ENCODE assay signal across 10 cellular contexts in the genomic region with DNA sequence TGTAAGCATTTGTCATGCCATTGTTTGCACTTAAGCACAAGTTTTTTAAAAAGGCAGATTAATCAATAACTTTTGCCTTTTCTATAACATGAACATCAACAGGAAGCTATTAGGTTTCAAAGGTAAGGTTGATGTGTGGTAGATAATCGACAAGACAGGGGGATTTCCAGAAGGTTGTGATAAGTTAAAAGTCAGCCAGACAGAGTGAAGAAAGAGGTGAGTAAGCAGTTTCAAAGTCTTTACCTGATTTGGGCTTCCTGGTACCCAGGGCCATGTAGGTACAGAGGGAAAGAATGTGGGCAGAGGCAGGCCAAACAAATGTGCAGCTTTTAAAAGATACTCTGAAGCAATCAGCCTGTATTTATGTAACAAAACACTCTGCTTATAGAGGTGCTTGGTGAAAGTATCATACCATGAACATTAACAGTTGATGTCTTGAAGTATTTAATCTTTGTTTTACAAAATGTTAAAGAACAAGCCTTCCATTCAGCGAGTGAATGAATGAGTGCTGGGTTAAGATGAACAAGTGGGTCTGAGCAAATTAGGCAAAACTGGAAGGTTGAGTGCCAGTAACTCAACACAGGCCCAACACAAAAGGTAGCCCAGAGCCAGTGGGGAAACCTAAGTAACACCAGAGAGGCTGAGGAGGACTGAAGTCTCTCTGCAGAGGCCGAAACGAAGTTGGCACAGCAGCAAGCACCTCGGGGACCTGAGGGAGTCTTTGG.
DNase-seq lines count a peak whose midpoint lies in the region; ATAC-seq and TF ChIP-seq lines count a peak whose summit lies in the region.
"Had no signal": no experiment of that assay in that cellular context is flagged by ENCODE, and none has a peak within 500 bp of the region (broad histone marks: within the 10 kb centered on the region; RNA-seq: fewer than 3 reads in every experiment).

No MANE protein-coding gene starts in this region.

- H3K27ac ChIP-seq in testis = peak overlapping the region; percentile 55 to 58
- H3K27ac ChIP-seq: esophagus muscularis mucosa had no signal

- peaks cover 22% of the 10 kb centered on the region for H3K4me1 Mint-ChIP-seq in activated T-cell treated with anti-CD3 and anti-CD28 coated beads, Interleukin-2, amount 50 U/mL, for 72 hours (ENCODE audit: low read depth)
- H3K4me1 Mint-ChIP-seq in T-helper 1 cell treated with Interleukin-12 subunit alpha and Interleukin-12 subunit beta and Interleukin-4 antibody, amounts not matched to agents 30 μg/mL and 1 μg/mL, for 36 hours (ENCODE audit: low read depth) = peaks cover 13% of the 10 kb centered on the region

- H3K4me1 ChIP-seq in testis = peaks cover 30% of the 10 kb centered on the region

- no peak for DNase-seq in activated T-cell treated with anti-CD3 and anti-CD28 coated beads, Interleukin-2, amount 50 U/mL, for 72 hours
- DNase-seq in activated T-cell treated with anti-CD3 and anti-CD28 coated beads, Interleukin-2, amount 50 U/mL, for 48 hours = no peak
- DNase-seq in testis (no peak), NCI-H2171 (lab: John Stamatoyannopoulos, UW) (no peak), nucleus accumbens (lab: John Stamatoyannopoulos, UW) (no peak)

- H3K27ac Mint-ChIP-seq in activated T-cell treated with anti-CD3 and anti-CD28 coated beads, Interleukin-2, amount 50 U/mL, for 72 hours = peak overlapping the region; percentile 66
- H3K27ac Mint-ChIP-seq in T-helper 1 cell treated with Interleukin-12 subunit alpha and Interleukin-12 subunit beta and Interleukin-4 antibody, amounts not matched to agents 30 μg/mL and 1 μg/mL, for 36 hours = peak overlapping the region; percentile 11

- no peak overlapping the region for H3K4me3 ChIP-seq in testis
- H3K4me3 ChIP-seq: esophagus muscularis mucosa had no signal

- no peaks in the 10 kb centered on the region for H3K9me3 Mint-ChIP-seq in activated T-cell treated with anti-CD3 and anti-CD28 coated beads, Interleukin-2, amount 50 U/mL, for 72 hours
- H3K9me3 Mint-ChIP-seq in T-helper 1 cell treated with Interleukin-12 subunit alpha and Interleukin-12 subunit beta and Interleukin-4 antibody, amounts not matched to agents 30 μg/mL and 1 μg/mL, for 36 hours = no peaks in the 10 kb centered on the region

- H3K9me3 ChIP-seq in testis = no peaks in the 10 kb centered on the region
- H3K9me3 ChIP-seq: esophagus muscularis mucosa had no signal

- no peak for TF ChIP-seq CTCF in testis (IDR thresholded peaks at IDR 0.05)

- no peak for TF ChIP-seq POLR2A in testis (IDR thresholded peaks at IDR 0.05)

- peak overlapping the region in 1 of 2 donors; percentile 50 for H3K4me3 Mint-ChIP-seq in activated T-cell treated with anti-CD3 and anti-CD28 coated beads, Interleukin-2, amount 50 U/mL, for 72 hours
- peak overlapping the region; percentile 40 for H3K4me3 Mint-ChIP-seq in T-helper 1 cell treated with Interleukin-12 subunit alpha and Interleukin-12 subunit beta and Interleukin-4 antibody, amounts not matched to agents 30 μg/mL and 1 μg/mL, for 36 hours

- no peaks in the 10 kb centered on the region for H3K27me3 ChIP-seq in testis
- H3K27me3 ChIP-seq: esophagus muscularis mucosa had no signal

- 63 to 77% methylated on average over 5 of the region's 5 CpGs for WGBS in testis, 2 donors

- peak; percentile 55 to 70 for ATAC-seq in activated T-cell treated with anti-CD3 and anti-CD28 coated beads, Interleukin-2, amount 50 U/mL, for 72 hours (replicated peaks in 1 of 2)
- ATAC-seq in HG02970 (IDR thresholded peaks at IDR 0.05; ENCODE audit: low FRiP score, unreplicated experiment) = peak; percentile 98
- ATAC-seq in GM21723 (IDR thresholded peaks at IDR 0.05; ENCODE audit: unreplicated experiment) = no peak

- no peaks in the 10 kb centered on the region for H3K36me3 Mint-ChIP-seq in activated T-cell treated with anti-CD3 and anti-CD28 coated beads, Interleukin-2, amount 50 U/mL, for 72 hours (ENCODE audit: insufficient read depth in 2 of 2)
- H3K36me3 Mint-ChIP-seq in T-helper 1 cell treated with Interleukin-12 subunit alpha and Interleukin-12 subunit beta and Interleukin-4 antibody, amounts not matched to agents 30 μg/mL and 1 μg/mL, for 36 hours (ENCODE audit: low read depth) = no peaks in the 10 kb centered on the region
- H3K36me3 Mint-ChIP-seq: activated naive CD4-positive, alpha-beta T cell treated with anti-CD3 and anti-CD28 coated beads, Interleukin-2, amount 50 U/mL, for 72 hours had no signal

- H3K27me3 Mint-ChIP-seq in activated T-cell treated with anti-CD3 and anti-CD28 coated beads, Interleukin-2, amount 50 U/mL, for 72 hours (ENCODE audit: low read depth) = no peaks in the 10 kb centered on the region
- H3K27me3 Mint-ChIP-seq in T-helper 1 cell treated with Interleukin-12 subunit alpha and Interleukin-12 subunit beta and Interleukin-4 antibody, amounts not matched to agents 30 μg/mL and 1 μg/mL, for 36 hours (ENCODE audit: low read depth) = peaks cover 5% of the 10 kb centered on the region

- no peaks in the 10 kb centered on the region for H3K36me3 ChIP-seq in testis (ENCODE audit: low read depth, missing control alignments)
- H3K36me3 ChIP-seq: esophagus muscularis mucosa had no signal

- intact Hi-C loops in testis (cut with DNase I; ENCODE audit: low total_unique reads) = no loop called here
